In genomic region chr16:30052671-30053372, GRCh38 we compare ENCODE assay signal across 8 cellular contexts. TPM values are rescaled to one million over a fixed set of nuclear protein-coding genes. Genes with fewer than 3 reads are reported as not detected.
DNase-seq lines count a peak whose midpoint lies in the region; ATAC-seq and TF ChIP-seq lines count a peak whose summit lies in the region.

No MANE protein-coding gene starts in this region.

- peaks cover 25% of the 10 kb centered on the region for H3K4me1 Mint-ChIP-seq in activated CD4-positive, alpha-beta T cell treated with anti-CD3 and anti-CD28 coated beads for 36 hours

- ATAC-seq in GM18502 (IDR thresholded peaks at IDR 0.05; ENCODE audit: poor library complexity, unreplicated experiment) (peak; percentile 70), HG03432 (IDR thresholded peaks at IDR 0.05; ENCODE audit: unreplicated experiment) (peak; percentile 83), left colon (peak; percentile 92), GM18520 (IDR thresholded peaks at IDR 0.05; ENCODE audit: unreplicated experiment) (no peak)
- ATAC-seq in activated CD4-positive, alpha-beta T cell treated with anti-CD3 and anti-CD28 coated beads for 36 hours, result peak; percentile 69

- H3K27ac Mint-ChIP-seq in activated CD4-positive, alpha-beta T cell treated with anti-CD3 and anti-CD28 coated beads for 36 hours, result peak overlapping the region; percentile 72

- intact Hi-C loops in activated CD4-positive, alpha-beta T cell treated with anti-CD3 and anti-CD28 coated beads for 36 hours (cut with DNase I, micrococcal nuclease), result loop anchor here (1.0 kb wide), 5 partner anchors 12 to 263 kb away; partner anchors contain the start of genes ALDOA (in 2 of the 2), HIRIP3 (in 1 of the 2), KIF22 (in 1 of the 2) and MAPK3 (in 1 of the 2)
- intact Hi-C loops in left colon (cut with DNase I, micrococcal nuclease), result no loop called here

- TF ChIP-seq CTCF in choroid plexus epithelial cell (conservative IDR thresholded peaks at IDR 0.05; ENCODE audit: low read depth, low read length), result no peak

- H3K27me3 Mint-ChIP-seq in activated CD4-positive, alpha-beta T cell treated with anti-CD3 and anti-CD28 coated beads for 36 hours, result peaks cover 2% of the 10 kb centered on the region

- DNase-seq in NCI-H510A (lab: John Stamatoyannopoulos, UW) (peak; percentile 97), choroid plexus epithelial cell (ENCODE audit: low read depth) (peak; percentile 93), left colon (peak; percentile 92 to 98)
- DNase-seq in activated CD4-positive, alpha-beta T cell treated with anti-CD3 and anti-CD28 coated beads for 36 hours, result peak; percentile 95
- peak; percentile 71 to 75 for DNase-seq in stimulated activated CD4-positive, alpha-beta T cell treated with anti-CD3 and anti-CD28 coated beads, Interleukin-1b, Interleukin-23, amount 100 ng/mL, for 1 hour (ENCODE audit: low read depth in 2 of 2)

- POLR2A ChIA-PET in activated CD4-positive, alpha-beta T cell treated with anti-CD3 and anti-CD28 coated beads for 36 hours (lab: Charles Lee), result interaction anchor here (1.0 to 1.1 kb wide), 3 partner anchors 12 to 80 kb away, joined by 4 to 5 read pairs (median 5); partner anchors contain the start of gene TBX6

- H3K36me3 Mint-ChIP-seq in activated CD4-positive, alpha-beta T cell treated with anti-CD3 and anti-CD28 coated beads for 36 hours (ENCODE audit: low read depth), result no peaks in the 10 kb centered on the region

- H3K4me3 Mint-ChIP-seq in activated CD4-positive, alpha-beta T cell treated with anti-CD3 and anti-CD28 coated beads for 36 hours, result peak overlapping the region; percentile 78

- H3K9me3 Mint-ChIP-seq in activated CD4-positive, alpha-beta T cell treated with anti-CD3 and anti-CD28 coated beads for 36 hours (ENCODE audit: low read depth), result no peaks in the 10 kb centered on the region

- H3K4me3 ChIP-seq in choroid plexus epithelial cell (ENCODE audit: low read depth, low read length), result peak overlapping the region; percentile 78

- CTCF ChIA-PET in activated CD4-positive, alpha-beta T cell treated with anti-CD3 and anti-CD28 coated beads for 36 hours (lab: Charles Lee), result interaction anchor here (0.7 to 1.3 kb wide), 5 partner anchors 20 to 352 kb away, joined by 3 to 4 read pairs (median 3); no protein-coding TSS in a partner anchor

RNA-seq across cellular contexts. Expression of gene ALDOA, which starts 12.7 kb away (rescaled TPM):
- 1,000 to 10,000 TPM; 2,482 to 3,644 TPM for total RNA-seq in activated CD4-positive, alpha-beta T cell treated with anti-CD3 and anti-CD28 coated beads for 36 hours
- total RNA-seq in left colon, result 1,000 to 10,000 TPM; 1,798 to 1,835 TPM

RNA-seq across cellular contexts. Expression of gene TLCD3B, which starts 21.8 kb away (rescaled TPM):
- total RNA-seq in activated CD4-positive, alpha-beta T cell treated with anti-CD3 and anti-CD28 coated beads for 36 hours, result 1 to 10 TPM; 3.7 to 4.0 TPM
- under 1 TPM in 1 of 2 donors, not detected in 1; 0.31 TPM for total RNA-seq in left colon

RNA-seq across cellular contexts. Expression of gene PPP4C, which starts 23.0 kb away (rescaled TPM):
- total RNA-seq in activated CD4-positive, alpha-beta T cell treated with anti-CD3 and anti-CD28 coated beads for 36 hours, result 100 to 1,000 TPM; 106 to 113 TPM
- total RNA-seq in left colon, result 100 to 1,000 TPM; 101 to 106 TPM

RNA-seq across cellular contexts. Expression of gene C16orf92, which starts 29.8 kb away (rescaled TPM):
- not detected for total RNA-seq in activated CD4-positive, alpha-beta T cell treated with anti-CD3 and anti-CD28 coated beads for 36 hours
- total RNA-seq in left colon, result not detected

RNA-seq across cellular contexts. Expression of gene TBX6, which starts 38.9 kb away (rescaled TPM):
- 1 to 10 TPM; 2.7 to 3.0 TPM for total RNA-seq in activated CD4-positive, alpha-beta T cell treated with anti-CD3 and anti-CD28 coated beads for 36 hours
- total RNA-seq in left colon, result 1 to 10 TPM in 1 of 2 donors, under 1 TPM in 1; 0.92 to 1.1 TPM

Comparison
In these comparisons a context has a peak if more than half of its experiments do, and no peak if none do; other contexts are left out.
1. intact Hi-C loops: an anchor here in activated CD4-positive, alpha-beta T cell treated with anti-CD3 and anti-CD28 coated beads for 36 hours (1.0 kb wide); none called in left colon.